Comparison of ENCODE assay signal across 8 cellular contexts in genomic region chr18:48833701-48834394, GRCh38.
DNase-seq lines count a peak whose midpoint lies in the region; ATAC-seq and TF ChIP-seq lines count a peak whose summit lies in the region.

No MANE protein-coding gene starts in this region.

- peak overlapping the region; percentile 15 for H4K8ac ChIP-seq in trophoblast cell (ENCODE audit: low read depth, low read length)

- ATAC-seq in heart left ventricle (no peak), Right ventricle myocardium inferior (no peak), HG03139 (IDR thresholded peaks at IDR 0.05; ENCODE audit: unreplicated experiment) (peak; percentile 72)

- no peak overlapping the region for H3K4me2 ChIP-seq in trophoblast cell (ENCODE audit: low read length)

- peaks cover 0 to 82% (median 35%) of the 10 kb centered on the region in 12 donors for H3K4me1 ChIP-seq in heart left ventricle
- peaks cover 44 to 50% of the 10 kb centered on the region in 2 experiments for H3K4me1 ChIP-seq in trophoblast cell (ENCODE audit: control insufficient read depth in 1 of 2, insufficient read depth in 2 of 2, low read length in 2 of 2)

- H2BK120ac ChIP-seq in trophoblast cell (ENCODE audit: insufficient read depth, low read length, poor library complexity) = peak overlapping the region; percentile 84

- 83 to 89% (median 87%) methylated on average over 13 of the region's 13 CpGs for WGBS in heart left ventricle, 4 donors
- WGBS in trophoblast cell (ENCODE audit: extremely low coverage, insufficient coverage, insufficient read length) = no CpG with 5 or more reads among the region's 13 CpGs

- peaks cover 0 to 6% (median 0%) of the 10 kb centered on the region in 9 donors for H3K36me3 ChIP-seq in heart left ventricle
- no peaks in the 10 kb centered on the region for H3K36me3 ChIP-seq in trophoblast cell (ENCODE audit: control insufficient read depth in 1 of 2, insufficient read depth in 2 of 2, low read length in 2 of 2)

- H3K27me3 ChIP-seq in heart left ventricle (no peaks in the 10 kb centered on the region), trophoblast cell (ENCODE audit: insufficient read depth, low read length) (no peaks in the 10 kb centered on the region)

- H2BK5ac ChIP-seq in trophoblast cell (ENCODE audit: low read depth, low read length, poor library complexity) = peak overlapping the region; percentile 77

- H2AFZ ChIP-seq in trophoblast cell (ENCODE audit: insufficient read depth, low read length, poor library complexity) = no peak overlapping the region

- H3K79me1 ChIP-seq in trophoblast cell (ENCODE audit: low read length) = peaks cover 66% of the 10 kb centered on the region

- peak overlapping the region; percentile 78 for H2AK5ac ChIP-seq in trophoblast cell (ENCODE audit: low read length)

- H3K27ac ChIP-seq in heart left ventricle (peak overlapping the region in 3 of 12 donors; percentile 48 to 81 (median 67)), trophoblast cell (ENCODE audit: low read depth, low read length) (peak overlapping the region; percentile 63)

- no peak for TF ChIP-seq CTCF in heart left ventricle (IDR thresholded peaks at IDR 0.05)

- H3K9me3 ChIP-seq in heart left ventricle (no peaks in the 10 kb centered on the region), trophoblast cell (ENCODE audit: insufficient read depth, low read depth, low read length) (no peaks in the 10 kb centered on the region)

- no peak for TF ChIP-seq POLR2A in heart left ventricle (IDR thresholded peaks at IDR 0.05)

- peak overlapping the region; percentile 63 for H3K18ac ChIP-seq in trophoblast cell (ENCODE audit: low read length)

- H3K4me3 ChIP-seq in heart left ventricle = peak overlapping the region in 2 of 12 donors; percentile 24 to 49
- H3K4me3 ChIP-seq in trophoblast cell (ENCODE audit: low read depth, low read length) = no peak overlapping the region

- intact Hi-C loops in heart left ventricle (cut with DNase I) = no loop called here
- intact Hi-C loops in Right ventricle myocardium inferior (cut with DNase I) = no loop called here

- no peak overlapping the region for H3K9ac ChIP-seq in trophoblast cell (ENCODE audit: low read length)

- no peak overlapping the region for H4K12ac ChIP-seq in trophoblast cell (ENCODE audit: low read depth, low read length)

- no peak overlapping the region for H3K23ac ChIP-seq in trophoblast cell (ENCODE audit: low read length)

- peak in 3 of 5 donors; percentile 13 to 28 (median 21) for DNase-seq in heart left ventricle
- no peak for DNase-seq in Right ventricle myocardium inferior (ENCODE audit: missing footprints)
- peak; percentile 28 for DNase-seq in T-helper 22 cell (ENCODE audit: low read depth)
- DNase-seq in central memory CD4-positive, alpha-beta T cell = peak; percentile 57
- peak in 1 of 2 donors; percentile 8 for DNase-seq in trophoblast cell
- no peak for DNase-seq in NCI-H1048 (lab: John Stamatoyannopoulos, UW)
- DNase-seq in NCI-H1694 (lab: John Stamatoyannopoulos, UW) = no peak

- peak overlapping the region; percentile 22 for H3K4ac ChIP-seq in trophoblast cell (ENCODE audit: low read depth, low read length)

- peak overlapping the region; percentile 87 for H4K91ac ChIP-seq in trophoblast cell (ENCODE audit: low read depth, low read length)

- H2BK12ac ChIP-seq in trophoblast cell (ENCODE audit: low read length) = peak overlapping the region; percentile 87

- H3K14ac ChIP-seq in trophoblast cell (ENCODE audit: low read length) = peak overlapping the region; percentile 57

- H3K79me2 ChIP-seq in trophoblast cell (ENCODE audit: control insufficient read depth, insufficient read depth, low read length, poor library complexity) = peaks cover 6% of the 10 kb centered on the region

Comparison
In these comparisons a context has a peak if more than half of its experiments do, and no peak if none do; other contexts are left out.
1. DNase-seq: peak in heart left ventricle (3 of 5), T-helper 22 cell (single experiment) and central memory CD4-positive, alpha-beta T cell (single experiment); none in Right ventricle myocardium inferior (single experiment), NCI-H1048 (single experiment) and NCI-H1694 (single experiment).